ENCODE assay signal across 25 cellular contexts in genomic region chr21:22250355-22250754, GRCh38.
"Had no signal": no experiment of that assay in that cellular context is flagged by ENCODE, and none has a peak within 500 bp of the region (broad histone marks: within the 10 kb centered on the region; RNA-seq: fewer than 3 reads in every experiment).

No MANE protein-coding gene starts in this region.

- H3K79me2 ChIP-seq: hepatocyte had no signal

- H3K9me3 ChIP-seq: left ventricle myocardium inferior, ovary, right atrium auricular region, right lobe of liver, testis, thyroid gland, transverse colon, upper lobe of left lung had no signal

- ATAC-seq: natural killer cell; right lobe of liver; stimulated activated naive B cell treated with anti-CD40 and anti-IgM and Interleukin-4, amounts not matched to agents 10 μg/mL and 1 μg/mL and 100 μg/mL, for 72 hours; stimulated activated naive CD8-positive, alpha-beta T cell treated with anti-CD3 and anti-CD28 coated beads, Interleukin-15, Interleukin-2, amounts not matched to agents 100 U/mL and 50 U/mL, for 24 hours had no signal

- H3K9me3 Mint-ChIP-seq: mesothelial cell of epicardium, nephron progenitor cell had no signal

- H3K4me2 ChIP-seq: hepatocyte, smooth muscle cell had no signal

- H3K27me3 ChIP-seq: hepatocyte, ovary, right atrium auricular region, right lobe of liver, stomach, testis, thyroid gland, transverse colon, upper lobe of left lung had no signal

- H3K27ac Mint-ChIP-seq: mesothelial cell of epicardium; naive B cell; natural killer cell; nephron progenitor cell; progenitor cell of endocrine pancreas; stimulated activated naive B cell treated with anti-CD40 and anti-IgM and Interleukin-4, amounts not matched to agents 10 μg/mL and 1 μg/mL and 100 μg/mL, for 72 hours had no signal

- H2AFZ ChIP-seq: hepatocyte had no signal

- H3K4me1 Mint-ChIP-seq: naive B cell; natural killer cell; nephron progenitor cell; stimulated activated naive B cell treated with anti-CD40 and anti-IgM and Interleukin-4, amounts not matched to agents 10 μg/mL and 1 μg/mL and 100 μg/mL, for 72 hours had no signal

- DNase-seq: islet precursor cell; left ventricle myocardium inferior; mesendoderm; naive B cell; natural killer cell; nephron progenitor cell; ovary; right lobe of liver; stimulated activated CD4-positive, alpha-beta T cell treated with anti-CD3 and anti-CD28 coated beads, Interleukin-1b, Interleukin-23, amount 100 ng/mL, for 48 hours; stimulated activated CD4-positive, alpha-beta T cell treated with anti-CD3 and anti-CD28 coated beads, Interleukin-2, amount 100 ng/mL, for 48 hours; stimulated activated CD4-positive, alpha-beta T cell treated with anti-CD3 and anti-CD28 coated beads, Interleukin-4, amount 100 ng/mL, for 4 hours; stimulated activated CD8-positive, alpha-beta memory T cell treated with anti-CD3 and anti-CD28 coated beads, Interleukin-4, amount 100 ng/mL, for 48 hours; stimulated activated naive B cell treated with anti-CD40 and anti-IgM and Interleukin-4, amounts not matched to agents 10 μg/mL and 1 μg/mL and 100 μg/mL, for 72 hours; stimulated activated naive CD8-positive, alpha-beta T cell treated with anti-CD3 and anti-CD28 coated beads, Interleukin-15, Interleukin-2, amounts not matched to agents 100 U/mL and 50 U/mL, for 24 hours; stomach; testis; thyroid gland; transverse colon; upper lobe of left lung had no signal

- H3K4me3 Mint-ChIP-seq: mesothelial cell of epicardium; naive B cell; natural killer cell; nephron progenitor cell; stimulated activated naive B cell treated with anti-CD40 and anti-IgM and Interleukin-4, amounts not matched to agents 10 μg/mL and 1 μg/mL and 100 μg/mL, for 72 hours had no signal

- H3K27ac ChIP-seq: hepatocyte, left ventricle myocardium inferior, ovary, right atrium auricular region, right lobe of liver, stomach, testis, thyroid gland, transverse colon, upper lobe of left lung had no signal

- H3K4me3 ChIP-seq: hepatocyte, left ventricle myocardium inferior, lung, ovary, right atrium auricular region, right lobe of liver, smooth muscle cell, stomach, testis, thyroid gland, transverse colon, upper lobe of left lung had no signal

- H3K36me3 ChIP-seq: left ventricle myocardium inferior, ovary, right atrium auricular region, right lobe of liver, stomach, thyroid gland, transverse colon, upper lobe of left lung had no signal

- H3K36me3 Mint-ChIP-seq: naive B cell; natural killer cell; stimulated activated naive B cell treated with anti-CD40 and anti-IgM and Interleukin-4, amounts not matched to agents 10 μg/mL and 1 μg/mL and 100 μg/mL, for 72 hours had no signal

- H3K27me3 Mint-ChIP-seq: naive B cell; progenitor cell of endocrine pancreas; stimulated activated naive B cell treated with anti-CD40 and anti-IgM and Interleukin-4, amounts not matched to agents 10 μg/mL and 1 μg/mL and 100 μg/mL, for 72 hours had no signal

- H3K4me1 ChIP-seq: left ventricle myocardium inferior, right atrium auricular region, right lobe of liver, stomach, testis, thyroid gland, transverse colon, upper lobe of left lung had no signal
